ENCODE assay signal across 8 cellular contexts in the genomic region with DNA sequence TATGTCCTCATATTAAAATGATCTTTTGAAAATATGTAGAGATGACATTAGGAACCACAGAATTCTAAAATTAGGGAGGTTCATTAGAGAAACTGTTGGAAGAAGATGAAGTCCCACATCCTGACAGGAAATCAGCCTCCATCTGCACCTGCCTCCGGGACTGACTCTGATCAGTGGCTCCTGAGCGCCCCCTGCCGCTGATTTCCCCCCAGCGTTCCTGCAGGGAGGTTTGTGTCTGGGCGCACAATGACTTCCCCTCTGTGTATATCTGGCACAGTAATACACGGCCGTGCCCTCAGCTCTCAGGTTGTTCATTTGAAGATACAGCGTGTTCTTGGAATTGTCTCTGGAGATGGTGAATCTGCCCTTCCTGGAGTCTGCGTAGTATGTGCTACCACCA.
DNase-seq lines count a peak whose midpoint lies in the region; ATAC-seq, FAIRE-seq and TF ChIP-seq lines count a peak whose summit lies in the region.
"Not testable (repeated sequence)": the region's sequence is repeated elsewhere in the genome, so short reads cannot be mapped to it uniquely, and the experiment has no call there.

No MANE protein-coding gene starts in this region.

- not testable (repeated sequence) for H3K4me2 ChIP-seq in OCI-LY7 (ENCODE audit: low read length); GM12878 (ENCODE audit: control insufficient read depth, insufficient read depth)

- H3K9me2 ChIP-seq in OCI-LY7 (ENCODE audit: insufficient read depth, low read length): not testable (repeated sequence)

- not testable (repeated sequence) for H3K36me3 Mint-ChIP-seq in Calu3 (ENCODE audit: insufficient read depth, unreplicated experiment); activated CD4-positive, alpha-beta T cell treated with anti-CD3 and anti-CD28 coated beads, Interleukin-2, amount 10 ng/mL, durations not matched to agents 7 days and 5 days (ENCODE audit: low read depth); activated T-cell treated with anti-CD3 and anti-CD28 coated beads, Interleukin-2, amount 50 U/mL, for 4 hours (ENCODE audit: insufficient read depth)

- not testable (repeated sequence) for H3K27ac Mint-ChIP-seq in Calu3 (ENCODE audit: unreplicated experiment); activated CD4-positive, alpha-beta T cell treated with anti-CD3 and anti-CD28 coated beads, Interleukin-2, amount 10 ng/mL, durations not matched to agents 7 days and 5 days

- not testable (repeated sequence) for TF ChIP-seq EP300 in GM12878 (IDR thresholded peaks at IDR 0.05; ENCODE audit: borderline replicate concordance in 1 of 2, control insufficient read depth in 1 of 2, low read depth in 2 of 2, low read length in 2 of 2)

- intact Hi-C loops in Calu3 (cut with micrococcal nuclease; ENCODE audit: unreplicated experiment); OCI-LY7 (cut with micrococcal nuclease; ENCODE audit: unreplicated experiment): not testable (repeated sequence)
- intact Hi-C loops in GM12878 (cut with micrococcal nuclease; ENCODE audit: unreplicated experiment): loop anchor here (10.0 kb wide), 1 partner anchor 875 kb away; no protein-coding TSS in a partner anchor

- TF ChIP-seq CTCF in Calu3 (IDR thresholded peaks at IDR 0.05; ENCODE audit: unreplicated experiment) (peak; percentile 52), GM20000 (IDR thresholded peaks at IDR 0.05; ENCODE audit: extremely low read depth, missing control alignments) (peak; percentile 25), OCI-LY7 (conservative IDR thresholded peaks at IDR 0.05; ENCODE audit: low read length) (peak; percentile 65), GM12878 (IDR thresholded peaks at IDR 0.05 in 2 of 3, conservative IDR thresholded peaks at IDR 0.05 in 1 of 3; ENCODE audit: control insufficient read depth in 2 of 3, extremely low read depth in 1 of 3, insufficient read depth in 1 of 3, low read depth in 3 of 3, low read length in 3 of 3) (peak; percentile 27 to 55 (median 38); a peak in 5 of 6 replicates)

- RAD21 ChIA-PET in GM12878 (lab: Charles Lee; ENCODE audit: unreplicated experiment): not testable (repeated sequence)

- not testable (repeated sequence) for H3K36me3 ChIP-seq in OCI-LY7 (ENCODE audit: insufficient read depth, low read length); GM12878 (ENCODE audit: control insufficient read depth in 2 of 2, insufficient read depth in 2 of 2, low read length in 1 of 2)

- not testable (repeated sequence) for TF ChIP-seq POLR2A in GM12878 (IDR thresholded peaks at IDR 0.05; ENCODE audit: low read depth, low read length)

- H4K20me1 ChIP-seq in OCI-LY7 (ENCODE audit: insufficient read depth, low read length); GM12878 (ENCODE audit: control insufficient read depth, insufficient read depth): not testable (repeated sequence)

- CTCF ChIA-PET in Calu3 (lab: Charles Lee); OCI-LY7 (lab: Charles Lee; ENCODE audit: unreplicated experiment): not testable (repeated sequence)
- CTCF ChIA-PET in activated CD4-positive, alpha-beta T cell treated with anti-CD3 and anti-CD28 coated beads, Interleukin-2, amount 10 ng/mL, durations not matched to agents 7 days and 5 days (lab: Charles Lee): interaction anchor here (1.0 kb wide), 1 partner anchor 31 kb away, joined by 3 read pairs; no protein-coding TSS in a partner anchor
- CTCF ChIA-PET in GM12878 (lab: Yijun Ruan, JAX): interaction anchor here (1.0 to 13.4 kb wide), 3 partner anchors 11 to 175 kb away, joined by 3 to 205 read pairs (median 38); no protein-coding TSS in a partner anchor

- H2AFZ ChIP-seq in OCI-LY7 (ENCODE audit: low read length); GM12878 (ENCODE audit: control insufficient read depth, low read depth, low read length): not testable (repeated sequence)

- H3K27me3 Mint-ChIP-seq in Calu3 (ENCODE audit: unreplicated experiment); activated CD4-positive, alpha-beta T cell treated with anti-CD3 and anti-CD28 coated beads, Interleukin-2, amount 10 ng/mL, durations not matched to agents 7 days and 5 days; activated T-cell treated with anti-CD3 and anti-CD28 coated beads, Interleukin-2, amount 50 U/mL, for 4 hours (ENCODE audit: low read depth): not testable (repeated sequence)

- H3K4me3 Mint-ChIP-seq in Calu3 (ENCODE audit: low read depth, unreplicated experiment); activated CD4-positive, alpha-beta T cell treated with anti-CD3 and anti-CD28 coated beads, Interleukin-2, amount 10 ng/mL, durations not matched to agents 7 days and 5 days; activated T-cell treated with anti-CD3 and anti-CD28 coated beads, Interleukin-2, amount 50 U/mL, for 4 hours: not testable (repeated sequence)

- not testable (repeated sequence) for H3K9me3 ChIP-seq in OCI-LY7 (ENCODE audit: low read length); GM12878 (replicated peaks; ENCODE audit: control insufficient read depth, insufficient read depth, low read length)

- not testable (repeated sequence) for H3K9ac ChIP-seq in GM12878 (ENCODE audit: control insufficient read depth, insufficient read depth, low read length)

- not testable (repeated sequence) for H3K27me3 ChIP-seq in GM12878 (replicated peaks in 1 of 2; ENCODE audit: control insufficient read depth in 2 of 2, insufficient read depth in 2 of 2, low read length in 1 of 2)

- H3K79me2 ChIP-seq in OCI-LY7 (ENCODE audit: insufficient read depth, low read depth, low read length); GM12878 (ENCODE audit: control insufficient read depth, insufficient read depth, low read length): not testable (repeated sequence)

- H3K4me1 ChIP-seq in OCI-LY7 (ENCODE audit: insufficient read depth, low read length, poor library complexity, severe bottlenecking); GM12878 (ENCODE audit: control insufficient read depth, insufficient read depth, low read length): not testable (repeated sequence)

- POLR2A ChIA-PET in OCI-LY7 (lab: Charles Lee); activated CD4-positive, alpha-beta T cell treated with anti-CD3 and anti-CD28 coated beads, Interleukin-2, amount 10 ng/mL, durations not matched to agents 7 days and 5 days (lab: Charles Lee): not testable (repeated sequence)
- POLR2A ChIA-PET in GM12878 (lab: Charles Lee): interaction anchor here (0.5 kb wide), 1 partner anchor 205 kb away, joined by 5 read pairs; no protein-coding TSS in a partner anchor

- in situ Hi-C loops in GM12878 (cut with MboI): not testable (repeated sequence)

- ATAC-seq in activated T-cell treated with anti-CD3 and anti-CD28 coated beads, Interleukin-2, amount 50 U/mL, for 4 hours: peak in 1 of 2 donors; percentile 46
- peak; percentile 53 for ATAC-seq in GM12878

- FAIRE-seq in GM12878 (lab: Jason Lieb, UNC): peak; percentile 69

- DNase-seq in Calu3 (peak; percentile 30), OCI-LY7 (ENCODE audit: low spot score) (peak; percentile 7)
- not testable (repeated sequence) for DNase-seq in GM20000 (ENCODE audit: low spot score); GM12878 (ENCODE audit: low read depth, low spot score)
- DNase-seq in activated CD4-positive, alpha-beta T cell treated with anti-CD3 and anti-CD28 coated beads, Interleukin-2, amount 10 ng/mL, durations not matched to agents 7 days and 5 days: peak; percentile 40
- peak; percentile 42 for DNase-seq in activated T-cell treated with anti-CD3 and anti-CD28 coated beads, Interleukin-2, amount 50 U/mL, for 4 hours
- DNase-seq in stimulated activated CD4-positive, alpha-beta T cell treated with anti-CD3 and anti-CD28 coated beads, Interleukin-12 subunit alpha, Interleukin-12 subunit beta, amount 100 ng/mL, for 48 hours (ENCODE audit: low read depth in 2 of 3, low spot score in 1 of 3): peak; percentile 28 to 53 (median 37)
- peak in 4 of 6 experiments; percentile 3 to 31 (median 12) for DNase-seq in stimulated activated naive CD4-positive, alpha-beta T cell (lab: John Stamatoyannopoulos, UW)

- BruUV-seq in Calu3 (replicated peaks; lab: Mats Ljungman, UMichigan); OCI-LY7 (replicated peaks; lab: Mats Ljungman, UMichigan); GM12878 (replicated peaks; lab: Mats Ljungman, UMichigan): not testable (repeated sequence)

- SMC1A ChIA-PET in GM12878 (lab: Charles Lee; ENCODE audit: uncharacterized antibody, unreplicated experiment): not testable (repeated sequence)

- TF ChIP-seq RAD21 in GM12878 (IDR thresholded peaks at IDR 0.05; ENCODE audit: insufficient read depth, low read depth, low read length): 0 out of 2 replicates have a peak, but pooled peaks have one; percentile 6

- not testable (repeated sequence) for H3K9me3 Mint-ChIP-seq in Calu3 (ENCODE audit: low read depth, unreplicated experiment); activated CD4-positive, alpha-beta T cell treated with anti-CD3 and anti-CD28 coated beads, Interleukin-2, amount 10 ng/mL, durations not matched to agents 7 days and 5 days; activated T-cell treated with anti-CD3 and anti-CD28 coated beads, Interleukin-2, amount 50 U/mL, for 4 hours

- H3K4me3 ChIP-seq in OCI-LY7 (ENCODE audit: low read depth, low read length, poor library complexity, severe bottlenecking); GM12878: not testable (repeated sequence)

- not testable (repeated sequence) for H3K4me1 Mint-ChIP-seq in Calu3 (ENCODE audit: low read depth, unreplicated experiment); activated CD4-positive, alpha-beta T cell treated with anti-CD3 and anti-CD28 coated beads, Interleukin-2, amount 10 ng/mL, durations not matched to agents 7 days and 5 days; activated T-cell treated with anti-CD3 and anti-CD28 coated beads, Interleukin-2, amount 50 U/mL, for 4 hours (ENCODE audit: low read depth)

- not testable (repeated sequence) for H3K27ac ChIP-seq in OCI-LY7 (ENCODE audit: low read depth, low read length, poor library complexity, severe bottlenecking); GM12878 (ENCODE audit: control insufficient read depth, insufficient read depth)

- 17% methylated on average over 9 of the region's 9 CpGs for WGBS in GM12878 (ENCODE audit: insufficient coverage, insufficient replicate concordance, low lambda C conversion rate, missing lambda C conversion rate)
